In the genomic region with DNA sequence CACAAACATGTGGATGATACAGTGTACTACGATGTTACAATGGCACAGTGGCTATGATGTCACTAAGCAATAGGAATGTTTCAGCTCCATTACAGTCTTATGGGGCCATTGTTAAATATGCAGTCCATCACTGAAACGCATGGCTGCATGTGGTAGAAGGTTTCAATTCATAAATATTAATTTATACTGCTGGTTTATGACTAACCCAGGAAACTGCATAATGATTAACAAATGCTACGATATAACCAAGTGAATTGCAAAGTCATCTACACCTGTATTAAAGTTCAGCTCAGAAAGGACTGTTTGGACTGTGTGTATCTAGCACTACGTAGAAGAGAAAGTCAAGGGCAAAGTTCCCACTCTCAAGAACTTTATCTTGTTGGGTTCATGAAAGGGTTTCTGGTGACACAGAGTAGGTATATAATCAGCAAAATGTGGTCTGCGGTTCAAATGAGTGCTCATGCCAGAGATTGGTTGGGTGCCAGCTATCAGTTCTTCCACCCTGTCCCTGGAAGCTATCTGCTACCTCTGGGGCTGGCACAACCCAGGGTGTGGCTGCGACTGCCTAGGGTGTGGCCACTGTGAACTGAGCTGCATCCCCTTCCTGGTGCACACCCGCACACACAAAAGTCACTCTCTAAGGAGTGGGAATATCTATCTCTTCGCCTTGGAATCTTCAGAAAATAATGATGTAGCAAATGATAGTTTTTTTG, we compare ENCODE assay signal across 12 cellular contexts. TPM values are rescaled to one million over a fixed set of nuclear protein-coding genes. Genes with fewer than 3 reads are reported as not detected.
DNase-seq lines count a peak whose midpoint lies in the region; ATAC-seq, FAIRE-seq and TF ChIP-seq lines count a peak whose summit lies in the region.
"Had no signal": no experiment of that assay in that cellular context is flagged by ENCODE, and none has a peak within 500 bp of the region (broad histone marks: within the 10 kb centered on the region; RNA-seq: fewer than 3 reads in every experiment).

No MANE protein-coding gene starts in this region.

- H3K27me3 ChIP-seq in colonic mucosa: no peaks in the 10 kb centered on the region
- H3K27me3 ChIP-seq in small intestine (ENCODE audit: control insufficient read depth in 2 of 2, insufficient read depth in 2 of 2, low read length in 2 of 2): no peaks in the 10 kb centered on the region

- H3K9me3 ChIP-seq in colonic mucosa: no peaks in the 10 kb centered on the region
- H3K9me3 ChIP-seq in small intestine (ENCODE audit: control insufficient read depth, low read depth): no peaks in the 10 kb centered on the region

- no peak overlapping the region for H3K4me3 Mint-ChIP-seq in activated T-cell treated with anti-CD3 and anti-CD28 coated beads, Interleukin-2, amount 50 U/mL, for 4 hours

- H3K36me3 ChIP-seq in colonic mucosa (no peaks in the 10 kb centered on the region), small intestine (ENCODE audit: control insufficient read depth in 2 of 2, insufficient read depth in 2 of 2, low read length in 2 of 2) (peaks cover 0 to 3% of the 10 kb centered on the region in 2 donors)

- no peak for DNase-seq in activated T-cell treated with anti-CD3 and anti-CD28 coated beads, Interleukin-2, amount 50 U/mL, for 4 hours
- no peak for DNase-seq in activated T-cell treated with anti-CD3 and anti-CD28 coated beads, Interleukin-2, amount 50 U/mL, for 1 hour
- peak; percentile 90 for DNase-seq in colonic mucosa
- peak; percentile 99 for DNase-seq in small intestine
- no peak for DNase-seq in posterior vena cava (ENCODE audit: low spot score)
- DNase-seq in AG08396 (ENCODE audit: low spot score): no peak
- DNase-seq in activated CD8-positive, alpha-beta memory T cell treated with anti-CD3 and anti-CD28 coated beads, Interleukin-2, amount 50 U/mL, for 4 hours: no peak
- DNase-seq: H7, NCI-H1694 treated with DMSO at 0.1 percent for 48 hours had no signal

- H3K9ac ChIP-seq in colonic mucosa (ENCODE audit: low read depth in 2 of 2, low read length in 2 of 2): peak overlapping the region in 1 of 2 donors; percentile 70

- H3K27ac ChIP-seq in colonic mucosa (peak overlapping the region; percentile 56), small intestine (ENCODE audit: low read depth in 1 of 2, low read length in 1 of 2) (peak overlapping the region in 1 of 2 donors; percentile 80)
- H3K27ac ChIP-seq: C4-2B, epithelial cell of prostate had no signal

- peaks cover 6% of the 10 kb centered on the region for H3K36me3 Mint-ChIP-seq in activated T-cell treated with anti-CD3 and anti-CD28 coated beads, Interleukin-2, amount 50 U/mL, for 4 hours (ENCODE audit: insufficient read depth)

- 19 to 56% (median 36%) methylated on average over 8 of the region's 8 CpGs for WGBS in small intestine, 3 donors

- no peak overlapping the region for H3K4me3 ChIP-seq in colonic mucosa
- H3K4me3 ChIP-seq in small intestine (ENCODE audit: low read depth in 1 of 2, low read length in 2 of 2): no peak overlapping the region

- TF ChIP-seq CTCF in colonic mucosa (IDR thresholded peaks at IDR 0.05): no peak

- no peaks in the 10 kb centered on the region for H3K27me3 Mint-ChIP-seq in activated T-cell treated with anti-CD3 and anti-CD28 coated beads, Interleukin-2, amount 50 U/mL, for 4 hours (ENCODE audit: low read depth)

- FAIRE-seq in small intestine (lab: Jason Lieb, UNC): peak; percentile 47

- intact Hi-C loops in colonic mucosa (cut with DNase I): no loop called here
- intact Hi-C loops in posterior vena cava (cut with DNase I): loop anchor here in 1 of 2 donors (5.0 to 10.0 kb wide), 2 partner anchors 99 to 1361 kb away; no protein-coding TSS in a partner anchor

- peak; percentile 65 to 76 for ATAC-seq in activated T-cell treated with anti-CD3 and anti-CD28 coated beads, Interleukin-2, amount 50 U/mL, for 4 hours
- ATAC-seq in HG03457 (IDR thresholded peaks at IDR 0.05; ENCODE audit: unreplicated experiment): peak; percentile 43

- H3K4me1 ChIP-seq in colonic mucosa (peaks cover 7% of the 10 kb centered on the region), small intestine (ENCODE audit: control insufficient read depth in 2 of 2, insufficient read depth in 1 of 2, low read depth in 1 of 2, low read length in 1 of 2) (peaks cover 2% of the 10 kb centered on the region in 2 donors)

- no peaks in the 10 kb centered on the region for H3K9me3 Mint-ChIP-seq in activated T-cell treated with anti-CD3 and anti-CD28 coated beads, Interleukin-2, amount 50 U/mL, for 4 hours

- H3K4me1 Mint-ChIP-seq in activated T-cell treated with anti-CD3 and anti-CD28 coated beads, Interleukin-2, amount 50 U/mL, for 4 hours (ENCODE audit: low read depth): peaks cover 22% of the 10 kb centered on the region

RNA-seq across cellular contexts. Expression of a gene that starts 14.8 kb away (rescaled TPM):
- total RNA-seq in activated T-cell treated with anti-CD3 and anti-CD28 coated beads, Interleukin-2, amount 50 U/mL, for 4 hours: 10 to 100 TPM in 2 of 3 donors, 1 to 10 TPM in 1; 7.3 to 12.8 (median 11.5) TPM
- total RNA-seq in colonic mucosa (100 to 1,000 TPM; 338 to 410 TPM), posterior vena cava (100 to 1,000 TPM; 193 to 230 TPM)
- polyA plus RNA-seq in small intestine: 100 to 1,000 TPM; 513 to 837 (median 578) TPM

RNA-seq across cellular contexts. Expression of a gene that starts 52.6 kb away (rescaled TPM):
- total RNA-seq in activated T-cell treated with anti-CD3 and anti-CD28 coated beads, Interleukin-2, amount 50 U/mL, for 4 hours: 10 to 100 TPM; 40.1 to 47.3 (median 42.4) TPM
- total RNA-seq in colonic mucosa: 10 to 100 TPM; 62.3 to 77.4 TPM
- polyA plus RNA-seq in small intestine: 10 to 100 TPM; 53.0 to 65.1 (median 55.6) TPM
- total RNA-seq in posterior vena cava: 10 to 100 TPM; 42.6 to 52.3 TPM

Comparison
In these comparisons a context has a peak if more than half of its experiments do, and no peak if none do; other contexts are left out.
1. DNase-seq: peak in colonic mucosa (single experiment) and small intestine (single experiment); none in activated T-cell treated with anti-CD3 and anti-CD28 coated beads, Interleukin-2, amount 50 U/mL, for 4 hours (single experiment), activated T-cell treated with anti-CD3 and anti-CD28 coated beads, Interleukin-2, amount 50 U/mL, for 1 hour (single experiment), posterior vena cava (single experiment), AG08396 (single experiment) and activated CD8-positive, alpha-beta memory T cell treated with anti-CD3 and anti-CD28 coated beads, Interleukin-2, amount 50 U/mL, for 4 hours (single experiment).
2. RNA of a gene that starts 14.8 kb away (total RNA-seq): 338 to 410 TPM in colonic mucosa and 193 to 230 TPM in posterior vena cava; 7.3 to 12.8 TPM in activated T-cell treated with anti-CD3 and anti-CD28 coated beads, Interleukin-2, amount 50 U/mL, for 4 hours; every median in the first group is over 10 times any median in the second.